In the genomic region with DNA sequence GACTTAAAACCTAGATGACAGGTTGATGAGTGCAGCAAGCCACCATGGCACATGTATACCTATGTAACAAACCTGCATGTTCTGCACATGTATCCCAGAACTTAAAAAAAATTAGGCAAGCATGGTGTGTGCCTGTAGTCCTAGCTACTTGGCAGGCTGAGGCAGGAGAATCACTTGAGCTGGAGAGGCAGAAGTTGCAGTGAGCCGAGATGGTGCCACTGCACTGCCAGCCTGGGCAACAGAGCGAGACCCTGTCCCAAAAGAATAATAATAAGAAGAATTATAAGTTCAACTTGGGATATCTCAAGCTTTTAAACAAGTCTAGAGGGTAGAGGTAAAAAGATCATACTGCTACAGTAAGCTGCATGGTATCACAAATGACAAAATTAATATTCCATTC, we compare ENCODE assay signal across 29 cellular contexts.
"Had no signal": no experiment of that assay in that cellular context is flagged by ENCODE, and none has a peak within 500 bp of the region (broad histone marks: within the 10 kb centered on the region; RNA-seq: fewer than 3 reads in every experiment).

No MANE protein-coding gene starts in this region.

- H3K9me3 Mint-ChIP-seq: activated CD4-positive, alpha-beta memory T cell treated with anti-CD3 and anti-CD28 coated beads for 36 hours; activated CD4-positive, alpha-beta T cell treated with anti-CD3 and anti-CD28 coated beads, Interleukin-2, amount 10 ng/mL, durations not matched to agents 24 days and 14 days; activated naive CD8-positive, alpha-beta T cell treated with anti-CD3 and anti-CD28 coated beads, Interleukin-2, amount 10 ng/mL, durations not matched to agents 7 days and 5 days; activated T-cell treated with anti-CD3 and anti-CD28 coated beads, Interleukin-2, amount 50 U/mL, for 4 hours; activated T-helper 2 cell treated with anti-CD3 and anti-CD28 coated beads, Interferon-gamma antibody, Interleukin-2, Interleukin-4, amounts not matched to agents 10 μg/mL and 5 μg/mL and 100 μg/mL, durations not matched to agents 14 hours and 24 hours and 36 hours; nephron progenitor cell; stimulated activated effector memory CD8-positive, alpha-beta T cell treated with anti-CD3 and anti-CD28 coated beads, Interleukin-12 subunit alpha, Interleukin-12 subunit beta, amount 100 ng/mL, for 72 hours; stimulated activated naive CD8-positive, alpha-beta T cell treated with anti-CD3 and anti-CD28 coated beads, Interleukin-15, Interleukin-2, amounts not matched to agents 100 ng/mL and 50 ng/mL, for 24 hours had no signal

- H3K4me1 ChIP-seq: esophagus squamous epithelium had no signal

- H3K4me1 Mint-ChIP-seq: nephron progenitor cell, T-helper 17 cell had no signal

- H3K4me3 ChIP-seq: esophagus squamous epithelium, heart right ventricle, lung, pancreas, psoas muscle, sigmoid colon, upper lobe of right lung had no signal

- H3K4me3 Mint-ChIP-seq: activated CD4-positive, alpha-beta memory T cell treated with anti-CD3 and anti-CD28 coated beads for 36 hours; activated naive CD8-positive, alpha-beta T cell treated with anti-CD3 and anti-CD28 coated beads, Interleukin-2, amount 10 ng/mL, durations not matched to agents 7 days and 5 days; activated T-cell treated with anti-CD3 and anti-CD28 coated beads, Interleukin-2, amount 50 U/mL, for 4 hours; nephron progenitor cell; stimulated activated effector memory CD8-positive, alpha-beta T cell treated with anti-CD3 and anti-CD28 coated beads, Interleukin-12 subunit alpha, Interleukin-12 subunit beta, amount 100 ng/mL, for 72 hours; stimulated activated naive CD8-positive, alpha-beta T cell treated with anti-CD3 and anti-CD28 coated beads, Interleukin-15, Interleukin-2, amounts not matched to agents 100 ng/mL and 50 ng/mL, for 24 hours; T-helper 17 cell had no signal

- ATAC-seq: activated T-cell treated with anti-CD3 and anti-CD28 coated beads, Interleukin-2, amount 50 U/mL, for 4 hours; heart right ventricle; psoas muscle; stimulated activated effector memory CD8-positive, alpha-beta T cell treated with anti-CD3 and anti-CD28 coated beads, Interleukin-12 subunit alpha, Interleukin-12 subunit beta, amount 100 ng/mL, for 72 hours; T-helper 17 cell; upper lobe of right lung had no signal

- H3K27me3 Mint-ChIP-seq: activated CD4-positive, alpha-beta memory T cell treated with anti-CD3 and anti-CD28 coated beads for 36 hours; activated CD4-positive, alpha-beta T cell treated with anti-CD3 and anti-CD28 coated beads, Interleukin-2, amount 10 ng/mL, durations not matched to agents 24 days and 14 days; activated naive CD8-positive, alpha-beta T cell treated with anti-CD3 and anti-CD28 coated beads, Interleukin-2, amount 10 ng/mL, durations not matched to agents 7 days and 5 days; stimulated activated naive CD8-positive, alpha-beta T cell treated with anti-CD3 and anti-CD28 coated beads, Interleukin-15, Interleukin-2, amounts not matched to agents 100 ng/mL and 50 ng/mL, for 24 hours; T-helper 17 cell had no signal

- H3K9me3 ChIP-seq: esophagus squamous epithelium, heart right ventricle, neutrophil, pancreas, psoas muscle, sigmoid colon, upper lobe of right lung had no signal

- H3K36me3 ChIP-seq: pancreas, sigmoid colon, upper lobe of right lung had no signal

- H3K27ac Mint-ChIP-seq: activated CD4-positive, alpha-beta memory T cell treated with anti-CD3 and anti-CD28 coated beads for 36 hours; activated naive CD8-positive, alpha-beta T cell treated with anti-CD3 and anti-CD28 coated beads, Interleukin-2, amount 10 ng/mL, durations not matched to agents 7 days and 5 days; stimulated activated effector memory CD8-positive, alpha-beta T cell treated with anti-CD3 and anti-CD28 coated beads, Interleukin-12 subunit alpha, Interleukin-12 subunit beta, amount 100 ng/mL, for 72 hours; stimulated activated naive CD8-positive, alpha-beta T cell treated with anti-CD3 and anti-CD28 coated beads, Interleukin-15, Interleukin-2, amounts not matched to agents 100 ng/mL and 50 ng/mL, for 24 hours; T-helper 17 cell had no signal

- DNase-seq: activated CD4-positive, alpha-beta memory T cell treated with anti-CD3 and anti-CD28 coated beads for 36 hours; activated CD4-positive, alpha-beta T cell treated with anti-CD3 and anti-CD28 coated beads, Interleukin-2, amount 10 ng/mL, durations not matched to agents 24 days and 14 days; activated CD4-positive, CD25-positive, alpha-beta regulatory T cell treated with anti-CD3 and anti-CD28 coated beads, Interleukin-2, amount 50 U/mL, for 72 hours; activated naive CD4-positive, alpha-beta T cell treated with Interleukin-2 at 50 U/mL for 16 hours; activated naive CD8-positive, alpha-beta T cell treated with anti-CD3 and anti-CD28 coated beads, Interleukin-2, amount 10 ng/mL, durations not matched to agents 7 days and 5 days; activated T-cell treated with anti-CD3 and anti-CD28 coated beads, Interleukin-2, amount 50 U/mL, for 4 hours; amniotic stem cell; central memory CD4-positive, alpha-beta T cell; effector CD8-positive, alpha-beta T cell; esophagus squamous epithelium; foreskin melanocyte; heart right ventricle; nephron progenitor cell; pancreas; sigmoid colon; small intestine; stimulated activated CD4-positive, alpha-beta T cell treated with anti-CD3 and anti-CD28 coated beads, Interleukin-4, amount 100 ng/mL, for 24 hours; substantia nigra; T-helper 17 cell; T1000; upper lobe of right lung; WERI-Rb-1 had no signal

- H3K27ac ChIP-seq: epithelial cell of prostate, esophagus squamous epithelium, neutrophil, pancreas, WERI-Rb-1 had no signal

- H3K27me3 ChIP-seq: esophagus squamous epithelium, heart right ventricle, neutrophil, pancreas, sigmoid colon, upper lobe of right lung had no signal
